ENCODE assay signal across 22 cellular contexts in genomic region chr5:122014232-122014940, GRCh38.
"Had no signal": no experiment of that assay in that cellular context is flagged by ENCODE, and none has a peak within 500 bp of the region (broad histone marks: within the 10 kb centered on the region; RNA-seq: fewer than 3 reads in every experiment).

No MANE protein-coding gene starts in this region.

- ATAC-seq: activated CD4-positive, alpha-beta T cell treated with anti-CD3 and anti-CD28 coated beads for 36 hours; gastrocnemius medialis; heart left ventricle; mucosa of descending colon; stimulated activated naive CD8-positive, alpha-beta T cell treated with anti-CD3 and anti-CD28 coated beads, Interleukin-15, Interleukin-2, amounts not matched to agents 100 U/mL and 50 U/mL, for 24 hours; WTC11 had no signal

- H3K4me3 Mint-ChIP-seq: activated CD4-positive, alpha-beta T cell treated with anti-CD3 and anti-CD28 coated beads for 36 hours; activated naive CD8-positive, alpha-beta T cell; memory B cell; naive B cell; neural crest cell; T-helper 2 cell treated with Interferon-gamma antibody and Interleukin-4, amounts not matched to agents 5 μg/mL and 100 μg/mL, for 36 hours; WTC11 had no signal

- DNase-seq: activated CD4-positive, alpha-beta T cell treated with anti-CD3 and anti-CD28 coated beads for 36 hours; activated CD4-positive, alpha-beta T cell treated with anti-CD3 and anti-CD28 coated beads, Interleukin-2, amount 50 U/mL, for 48 hours; amniotic stem cell; dermis blood vessel endothelial cell; effector memory CD4-positive, alpha-beta T cell; esophagus squamous epithelium; gastrocnemius medialis; heart left ventricle; kidney glomerular epithelial cell; left ventricle myocardium inferior; mucosa of descending colon; naive B cell; stimulated activated naive CD8-positive, alpha-beta T cell treated with anti-CD3 and anti-CD28 coated beads, Interleukin-15, Interleukin-2, amounts not matched to agents 100 U/mL and 50 U/mL, for 24 hours; trophoblast cell had no signal

- H3K36me3 ChIP-seq: cardiac muscle cell, esophagus squamous epithelium, gastrocnemius medialis, heart left ventricle, left ventricle myocardium inferior, vagina had no signal

- H3K27me3 ChIP-seq: cardiac muscle cell, esophagus squamous epithelium, gastrocnemius medialis, heart left ventricle, vagina had no signal

- H3K27ac ChIP-seq: cardiac muscle cell, esophagus squamous epithelium, gastrocnemius medialis, heart left ventricle, left ventricle myocardium inferior, vagina had no signal

- H3K27ac Mint-ChIP-seq: activated CD4-positive, alpha-beta T cell treated with anti-CD3 and anti-CD28 coated beads for 36 hours; activated naive CD8-positive, alpha-beta T cell; memory B cell; progenitor cell of endocrine pancreas; T-helper 2 cell treated with Interferon-gamma antibody and Interleukin-4, amounts not matched to agents 5 μg/mL and 100 μg/mL, for 36 hours had no signal

- H3K4me3 ChIP-seq: cardiac muscle cell, esophagus squamous epithelium, gastrocnemius medialis, left ventricle myocardium inferior, mucosa of descending colon, vagina had no signal

- H3K36me3 Mint-ChIP-seq: WTC11 had no signal

- H3K27me3 Mint-ChIP-seq: activated CD4-positive, alpha-beta T cell treated with anti-CD3 and anti-CD28 coated beads for 36 hours; activated naive CD8-positive, alpha-beta T cell; memory B cell; naive B cell; progenitor cell of endocrine pancreas had no signal

- H3K9me3 ChIP-seq: esophagus squamous epithelium, gastrocnemius medialis, heart left ventricle, left ventricle myocardium inferior, mucosa of descending colon, vagina had no signal

- H3K9me3 Mint-ChIP-seq: memory B cell; naive B cell; neural crest cell; T-helper 2 cell treated with Interferon-gamma antibody and Interleukin-4, amounts not matched to agents 5 μg/mL and 100 μg/mL, for 36 hours; WTC11 had no signal

- H3K4me1 ChIP-seq: vagina had no signal
